ENCODE assay signal across 1 cellular context in the genomic region with DNA sequence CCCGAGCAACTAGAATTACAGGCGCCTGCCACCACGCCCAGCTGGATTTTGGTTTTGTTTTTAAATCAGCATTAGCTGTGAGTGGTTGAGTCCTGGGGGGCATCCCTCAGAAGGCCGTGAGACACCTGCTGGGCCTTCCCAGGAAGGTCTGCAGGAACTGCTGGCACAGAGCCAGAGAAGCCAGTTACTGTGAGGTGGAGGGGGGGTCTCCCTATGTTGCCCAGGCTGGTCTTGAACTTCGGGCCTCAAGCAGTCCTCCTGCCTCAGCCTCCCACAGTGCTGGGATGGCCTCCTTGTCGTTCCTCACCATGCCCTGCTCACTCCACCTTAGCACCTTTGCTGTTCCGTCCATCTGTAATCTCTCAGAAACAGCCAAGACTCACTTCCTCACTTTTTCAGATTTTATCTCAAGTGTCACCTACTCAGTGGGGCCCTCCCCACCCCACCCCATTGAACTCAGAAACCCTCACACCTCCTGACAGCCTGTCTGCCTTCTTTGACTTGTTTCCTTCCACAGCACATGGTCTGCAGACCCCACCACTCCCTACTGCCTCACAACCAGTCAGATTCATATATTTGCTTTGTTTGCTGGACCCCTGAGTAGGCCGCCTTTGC.
TF ChIP-seq lines count a peak whose summit lies in the region.

No MANE protein-coding gene starts in this region.

TF ChIP-seq in K562, 482 proteins besides CTCF, POLR2A, EP300 and RAD21 (continued from another document and continues in another):
- TF ChIP-seq DLX4 (CRISPR knock-in tag; IDR thresholded peaks at IDR 0.05) (no peak), MBD2 (IDR thresholded peaks at IDR 0.05; ENCODE audit: borderline replicate concordance, low read depth) (0 out of 2 replicates have a peak, but pooled peaks have one; percentile 20), RBM14 (IDR thresholded peaks at IDR 0.05; ENCODE audit: borderline replicate concordance, insufficient read depth, low read depth, low read length) (no peak), TEAD1 (CRISPR knock-in tag; IDR thresholded peaks at IDR 0.05) (no peak), EZH2 (IDR thresholded peaks at IDR 0.05; ENCODE audit: borderline replicate concordance, low read depth, low read length) (no peak), NR2C1 (IDR thresholded peaks at IDR 0.05) (no peak), NR2C1 (tag; IDR thresholded peaks at IDR 0.05) (no peak), TAF15 (IDR thresholded peaks at IDR 0.05; ENCODE audit: low read depth, low read length) (no peak), CBFA2T3 (IDR thresholded peaks at IDR 0.05) (peak; percentile 89), PHF21A (IDR thresholded peaks at IDR 0.05; ENCODE audit: borderline replicate concordance, low read depth) (no peak), ZNF324 (CRISPR knock-in tag; IDR thresholded peaks at IDR 0.05) (no peak), TSC22D4 (tag; IDR thresholded peaks at IDR 0.05) (no peak), ZFPM2 (CRISPR knock-in tag; IDR thresholded peaks at IDR 0.05) (no peak), MAZ (CRISPR knock-in tag; conservative IDR thresholded peaks at IDR 0.05 in 1 of 2, IDR thresholded peaks at IDR 0.05 in 1 of 2) (peak in 1 of 2 experiments; percentile 95; a peak in 2 of 4 replicates), SIN3A (IDR thresholded peaks at IDR 0.05; ENCODE audit: borderline replicate concordance in 2 of 2, control insufficient read depth in 1 of 2, low read depth in 2 of 2, low read length in 2 of 2) (no peak), RBM17 (IDR thresholded peaks at IDR 0.05; ENCODE audit: borderline replicate concordance, low read depth, low read length) (no peak), STAT5B (CRISPR knock-in tag; IDR thresholded peaks at IDR 0.05) (no peak), CSDE1 (IDR thresholded peaks at IDR 0.05) (no peak), POLR2G (IDR thresholded peaks at IDR 0.05; ENCODE audit: low read depth, low read length) (no peak), MAFK (IDR thresholded peaks at IDR 0.05; ENCODE audit: low read length) (no peak), SIRT6 (IDR thresholded peaks at IDR 0.05; ENCODE audit: low read depth, low read length) (no peak), ZNF668 (CRISPR knock-in tag; IDR thresholded peaks at IDR 0.05) (no peak; the same call in 1 of the 2 replicates), BCL6 (CRISPR knock-in tag; IDR thresholded peaks at IDR 0.05) (no peak), TGIF2 (CRISPR knock-in tag; IDR thresholded peaks at IDR 0.05) (no peak), ZBTB5 (IDR thresholded peaks at IDR 0.05) (no peak), JUNB (CRISPR knock-in tag; conservative IDR thresholded peaks at IDR 0.05) (no peak), ZNF551 (CRISPR knock-in tag; IDR thresholded peaks at IDR 0.05) (no peak), HNRNPH1 (optimal IDR thresholded peaks at IDR 0.05; ENCODE audit: low read depth, low read length) (no peak), RNF2 (IDR thresholded peaks at IDR 0.05) (0 out of 2 replicates have a peak, but pooled peaks have one; percentile 42), SAFB (IDR thresholded peaks at IDR 0.05; ENCODE audit: borderline replicate concordance, low read depth, low read length) (no peak), TRIM28 (IDR thresholded peaks at IDR 0.05) (no peak), ZNF133 (CRISPR knock-in tag; IDR thresholded peaks at IDR 0.05) (no peak), PTBP1 (IDR thresholded peaks at IDR 0.05; ENCODE audit: low read depth, low read length) (no peak), PCBP1 (IDR thresholded peaks at IDR 0.05; ENCODE audit: low read depth, low read length, poor library complexity, severe bottlenecking) (no peak), BRCA1 (IDR thresholded peaks at IDR 0.05) (no peak), BRCA1 (CRISPR knock-in tag; IDR thresholded peaks at IDR 0.05) (no peak), FOXP1 (CRISPR knock-in tag; IDR thresholded peaks at IDR 0.05) (no peak), PYGO2 (tag; IDR thresholded peaks at IDR 0.05) (no peak), TAF9B (IDR thresholded peaks at IDR 0.05; ENCODE audit: partially characterized antibody) (no peak), GTF2F1 (IDR thresholded peaks at IDR 0.05; ENCODE audit: low read depth, low read length) (no peak), PRMT5 (CRISPR knock-in tag; IDR thresholded peaks at IDR 0.05) (no peak), SMAD2 (IDR thresholded peaks at IDR 0.05; ENCODE audit: low read depth, low read length) (no peak), NFYB (IDR thresholded peaks at IDR 0.05; ENCODE audit: extremely low read depth, insufficient read length) (no peak), ZNF57 (CRISPR knock-in tag; IDR thresholded peaks at IDR 0.05) (no peak), SMARCE1 (IDR thresholded peaks at IDR 0.05) (peak; percentile 90), TAL1 (IDR thresholded peaks at IDR 0.05) (peak; percentile 82), MYBL2 (IDR thresholded peaks at IDR 0.05; ENCODE audit: low read depth) (no peak), MYBL2 (CRISPR knock-in tag; IDR thresholded peaks at IDR 0.05; ENCODE audit: borderline replicate concordance) (no peak), ARID1B (IDR thresholded peaks at IDR 0.05) (peak; percentile 94), HNRNPLL (IDR thresholded peaks at IDR 0.05; ENCODE audit: low read depth, low read length, poor library complexity, severe bottlenecking) (peak; percentile 30), MCM7 (IDR thresholded peaks at IDR 0.05) (no peak), YBX1 (IDR thresholded peaks at IDR 0.05) (no peak), SIN3B (IDR thresholded peaks at IDR 0.05; ENCODE audit: low read depth) (no peak), ZC3H8 (IDR thresholded peaks at IDR 0.05) (no peak), DACH1 (IDR thresholded peaks at IDR 0.05; ENCODE audit: partially characterized antibody) (no peak), HDAC8 (tag; IDR thresholded peaks at IDR 0.05) (no peak), MLLT1 (IDR thresholded peaks at IDR 0.05) (no peak), ZNF282 (CRISPR knock-in tag; IDR thresholded peaks at IDR 0.05) (no peak), XRCC5 (IDR thresholded peaks at IDR 0.05; ENCODE audit: low read depth, low read length) (no peak), SUPT5H (IDR thresholded peaks at IDR 0.05) (no peak), SRSF7 (optimal IDR thresholded peaks at IDR 0.05; ENCODE audit: low read depth, low read length) (no peak), SMARCA4 (IDR thresholded peaks at IDR 0.05) (peak; percentile 85), ZBTB8A (IDR thresholded peaks at IDR 0.05; ENCODE audit: partially characterized antibody) (no peak), CREB1 (IDR thresholded peaks at IDR 0.05) (no peak), CREB1 (CRISPR knock-in tag; IDR thresholded peaks at IDR 0.05) (no peak), CBFA2T2 (conservative IDR thresholded peaks at IDR 0.05) (peak; percentile 74), SNAPC5 (CRISPR knock-in tag; IDR thresholded peaks at IDR 0.05) (no peak), PML (IDR thresholded peaks at IDR 0.05; ENCODE audit: low read length) (peak; percentile 37; the same call in 1 of the 2 replicates), RBFOX2 (IDR thresholded peaks at IDR 0.05; ENCODE audit: low read depth, low read length) (no peak), NCOR1 (IDR thresholded peaks at IDR 0.05) (peak; percentile 74)
- TF ChIP-seq, protein P1, sequence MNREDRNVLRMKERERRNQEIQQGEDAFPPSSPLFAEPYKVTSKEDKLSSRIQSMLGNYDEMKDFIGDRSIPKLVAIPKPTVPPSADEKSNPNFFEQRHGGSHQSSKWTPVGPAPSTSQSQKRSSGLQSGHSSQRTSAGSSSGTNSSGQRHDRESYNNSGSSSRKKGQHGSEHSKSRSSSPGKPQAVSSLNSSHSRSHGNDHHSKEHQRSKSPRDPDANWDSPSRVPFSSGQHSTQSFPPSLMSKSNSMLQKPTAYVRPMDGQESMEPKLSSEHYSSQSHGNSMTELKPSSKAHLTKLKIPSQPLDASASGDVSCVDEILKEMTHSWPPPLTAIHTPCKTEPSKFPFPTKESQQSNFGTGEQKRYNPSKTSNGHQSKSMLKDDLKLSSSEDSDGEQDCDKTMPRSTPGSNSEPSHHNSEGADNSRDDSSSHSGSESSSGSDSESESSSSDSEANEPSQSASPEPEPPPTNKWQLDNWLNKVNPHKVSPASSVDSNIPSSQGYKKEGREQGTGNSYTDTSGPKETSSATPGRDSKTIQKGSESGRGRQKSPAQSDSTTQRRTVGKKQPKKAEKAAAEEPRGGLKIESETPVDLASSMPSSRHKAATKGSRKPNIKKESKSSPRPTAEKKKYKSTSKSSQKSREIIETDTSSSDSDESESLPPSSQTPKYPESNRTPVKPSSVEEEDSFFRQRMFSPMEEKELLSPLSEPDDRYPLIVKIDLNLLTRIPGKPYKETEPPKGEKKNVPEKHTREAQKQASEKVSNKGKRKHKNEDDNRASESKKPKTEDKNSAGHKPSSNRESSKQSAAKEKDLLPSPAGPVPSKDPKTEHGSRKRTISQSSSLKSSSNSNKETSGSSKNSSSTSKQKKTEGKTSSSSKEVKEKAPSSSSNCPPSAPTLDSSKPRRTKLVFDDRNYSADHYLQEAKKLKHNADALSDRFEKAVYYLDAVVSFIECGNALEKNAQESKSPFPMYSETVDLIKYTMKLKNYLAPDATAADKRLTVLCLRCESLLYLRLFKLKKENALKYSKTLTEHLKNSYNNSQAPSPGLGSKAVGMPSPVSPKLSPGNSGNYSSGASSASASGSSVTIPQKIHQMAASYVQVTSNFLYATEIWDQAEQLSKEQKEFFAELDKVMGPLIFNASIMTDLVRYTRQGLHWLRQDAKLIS (CRISPR knock-in tag; IDR thresholded peaks at IDR 0.05) = no peak
- TF ChIP-seq, protein P2, sequence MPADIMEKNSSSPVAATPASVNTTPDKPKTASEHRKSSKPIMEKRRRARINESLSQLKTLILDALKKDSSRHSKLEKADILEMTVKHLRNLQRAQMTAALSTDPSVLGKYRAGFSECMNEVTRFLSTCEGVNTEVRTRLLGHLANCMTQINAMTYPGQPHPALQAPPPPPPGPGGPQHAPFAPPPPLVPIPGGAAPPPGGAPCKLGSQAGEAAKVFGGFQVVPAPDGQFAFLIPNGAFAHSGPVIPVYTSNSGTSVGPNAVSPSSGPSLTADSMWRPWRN (IDR thresholded peaks at IDR 0.05; ENCODE audit: low read depth) = no peak
- TF ChIP-seq, protein P3, sequence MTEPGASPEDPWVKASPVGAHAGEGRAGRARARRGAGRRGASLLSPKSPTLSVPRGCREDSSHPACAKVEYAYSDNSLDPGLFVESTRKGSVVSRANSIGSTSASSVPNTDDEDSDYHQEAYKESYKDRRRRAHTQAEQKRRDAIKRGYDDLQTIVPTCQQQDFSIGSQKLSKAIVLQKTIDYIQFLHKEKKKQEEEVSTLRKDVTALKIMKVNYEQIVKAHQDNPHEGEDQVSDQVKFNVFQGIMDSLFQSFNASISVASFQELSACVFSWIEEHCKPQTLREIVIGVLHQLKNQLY (CRISPR knock-in tag; conservative IDR thresholded peaks at IDR 0.05) = 0 out of 4 replicates have a peak, but pooled peaks of 1 of the 2 experiments have one; percentile 33
- TF ChIP-seq, protein P4, sequence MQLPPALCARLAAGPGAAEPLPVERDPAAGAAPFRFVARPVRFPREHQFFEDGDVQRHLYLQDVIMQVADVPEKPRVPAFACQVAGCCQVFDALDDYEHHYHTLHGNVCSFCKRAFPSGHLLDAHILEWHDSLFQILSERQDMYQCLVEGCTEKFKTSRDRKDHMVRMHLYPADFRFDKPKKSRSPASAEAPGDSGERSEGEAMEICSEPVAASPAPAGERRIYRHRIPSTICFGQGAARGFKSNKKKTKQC (CRISPR knock-in tag; IDR thresholded peaks at IDR 0.05) = no peak
- TF ChIP-seq, protein P5, sequence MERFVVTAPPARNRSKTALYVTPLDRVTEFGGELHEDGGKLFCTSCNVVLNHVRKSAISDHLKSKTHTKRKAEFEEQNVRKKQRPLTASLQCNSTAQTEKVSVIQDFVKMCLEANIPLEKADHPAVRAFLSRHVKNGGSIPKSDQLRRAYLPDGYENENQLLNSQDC (CRISPR knock-in tag; IDR thresholded peaks at IDR 0.05) = no peak
